8 cellular contexts compared by ENCODE assay signal in the genomic region with DNA sequence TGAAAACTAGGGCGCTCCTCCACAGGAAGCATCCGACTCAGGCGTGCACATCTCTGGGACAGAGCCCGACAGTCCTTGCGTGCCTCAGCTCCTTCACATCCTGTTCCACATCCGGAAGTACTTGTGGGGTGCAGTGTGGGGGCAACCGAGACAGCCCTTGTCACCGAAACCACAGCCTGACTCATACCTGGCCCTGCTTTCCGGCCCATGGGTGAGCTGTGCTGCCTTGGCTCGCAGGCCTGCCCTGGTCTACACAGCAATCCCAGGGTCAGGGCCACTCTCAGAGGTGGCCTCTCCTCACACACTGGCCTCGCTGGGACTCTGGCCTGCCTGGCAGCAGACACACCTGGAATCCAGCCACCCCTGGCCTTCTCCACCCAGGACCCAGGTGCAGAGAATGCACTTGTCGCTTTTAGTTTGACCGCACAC.
DNase-seq lines count a peak whose midpoint lies in the region; ATAC-seq and TF ChIP-seq lines count a peak whose summit lies in the region.

No MANE protein-coding gene starts in this region.

- peaks cover 64 to 83% (median 65%) of the 10 kb centered on the region in 3 donors for H3K4me1 Mint-ChIP-seq in CD8-positive, alpha-beta memory T cell
- H3K4me1 Mint-ChIP-seq in chondrocyte (ENCODE audit: low read depth): peaks cover 46% of the 10 kb centered on the region

- H3K4me3 Mint-ChIP-seq in CD8-positive, alpha-beta memory T cell: peak overlapping the region; percentile 28 to 85 (median 59)
- H3K4me3 Mint-ChIP-seq in chondrocyte (ENCODE audit: unreplicated experiment): peak overlapping the region; percentile 18

- peak overlapping the region; percentile 40 for H3K4me3 ChIP-seq in CD8-positive, alpha-beta memory T cell (ENCODE audit: low read length)

- H3K27ac Mint-ChIP-seq in CD8-positive, alpha-beta memory T cell: peak overlapping the region; percentile 90 to 99 (median 96)
- H3K27ac Mint-ChIP-seq in chondrocyte (ENCODE audit: unreplicated experiment): peak overlapping the region; percentile 92

- TF ChIP-seq CTCF in chondrocyte (IDR thresholded peaks at IDR 0.05): no peak

- POLR2A ChIA-PET in CD8-positive, alpha-beta memory T cell (lab: Charles Lee): interaction anchor here (0.6 to 1.4 kb wide), 3 partner anchors 12 to 101 kb away, joined by 3 to 4 read pairs (median 4); a partner anchor contains a TSS

- H3K27ac ChIP-seq in CD8-positive, alpha-beta memory T cell (ENCODE audit: low read depth, low read length): peak overlapping the region; percentile 21

- peak; percentile 76 to 93 (median 82) for DNase-seq in CD8-positive, alpha-beta memory T cell
- DNase-seq in HUDEP-2 (lab: John Stamatoyannopoulos, UW; ENCODE audit: unreplicated experiment in 76 of 76) (peak in 41 of 76 experiments; percentile 6 to 60 (median 32)), chondrocyte (ENCODE audit: low spot score) (no peak), myocyte (ENCODE audit: low read depth) (peak; percentile 60), NCI-H187 treated with DMSO at 0.1 percent for 48 hours (lab: John Stamatoyannopoulos, UW) (no peak)
- peak; percentile 80 for DNase-seq in activated CD4-positive, CD25-positive, alpha-beta regulatory T cell treated with anti-CD3 and anti-CD28 coated beads, Interleukin-2, amount 50 U/mL, for 72 hours
- DNase-seq in stimulated activated naive CD8-positive, alpha-beta T cell treated with anti-CD3 and anti-CD28 coated beads, Interleukin-15, Interleukin-2, amounts not matched to agents 100 U/mL and 50 U/mL, for 24 hours: peak; percentile 87

- H3K27me3 ChIP-seq in CD8-positive, alpha-beta memory T cell (ENCODE audit: insufficient read depth, low read length, poor library complexity, severe bottlenecking): no peaks in the 10 kb centered on the region

- CTCF ChIA-PET in CD8-positive, alpha-beta memory T cell (lab: Charles Lee): interaction anchor here (0.7 to 2.9 kb wide), 6 partner anchors 8 to 176 kb away, joined by 3 to 15 read pairs (median 3); no protein-coding TSS in a partner anchor

- peaks cover 55% of the 10 kb centered on the region for H3K4me1 ChIP-seq in CD8-positive, alpha-beta memory T cell (ENCODE audit: insufficient read depth, low read length)

- peak; percentile 95 for ATAC-seq in GM21515 (IDR thresholded peaks at IDR 0.05; ENCODE audit: unreplicated experiment)
- peak; percentile 89 for ATAC-seq in stimulated activated naive CD8-positive, alpha-beta T cell treated with anti-CD3 and anti-CD28 coated beads, Interleukin-15, Interleukin-2, amounts not matched to agents 100 U/mL and 50 U/mL, for 24 hours

- H3K36me3 ChIP-seq in CD8-positive, alpha-beta memory T cell (ENCODE audit: insufficient read depth, low read length): peaks cover 23% of the 10 kb centered on the region

- H3K9me3 ChIP-seq in CD8-positive, alpha-beta memory T cell (ENCODE audit: low read length): no peaks in the 10 kb centered on the region

- no peaks in the 10 kb centered on the region for H3K9me3 Mint-ChIP-seq in CD8-positive, alpha-beta memory T cell
- H3K9me3 Mint-ChIP-seq in chondrocyte (ENCODE audit: low read depth): no peaks in the 10 kb centered on the region

- peaks cover 0 to 3% of the 10 kb centered on the region in 2 donors for H3K27me3 Mint-ChIP-seq in CD8-positive, alpha-beta memory T cell
- no peaks in the 10 kb centered on the region for H3K27me3 Mint-ChIP-seq in chondrocyte (ENCODE audit: low read depth)

- H3K36me3 Mint-ChIP-seq in CD8-positive, alpha-beta memory T cell: peaks cover 5 to 45% (median 17%) of the 10 kb centered on the region in 3 donors
- peaks cover 16% of the 10 kb centered on the region for H3K36me3 Mint-ChIP-seq in chondrocyte (ENCODE audit: low read depth)

Comparison
In these comparisons a context has a peak if more than half of its experiments do, and no peak if none do; other contexts are left out.
1. DNase-seq: peak in CD8-positive, alpha-beta memory T cell (5 of 5), HUDEP-2 (41 of 76), activated CD4-positive, CD25-positive, alpha-beta regulatory T cell treated with anti-CD3 and anti-CD28 coated beads, Interleukin-2, amount 50 U/mL, for 72 hours (single experiment), myocyte (single experiment) and stimulated activated naive CD8-positive, alpha-beta T cell treated with anti-CD3 and anti-CD28 coated beads, Interleukin-15, Interleukin-2, amounts not matched to agents 100 U/mL and 50 U/mL, for 24 hours (single experiment); none in chondrocyte (single experiment) and NCI-H187 treated with DMSO at 0.1 percent for 48 hours (single experiment).